Comparison of ENCODE assay signal across 23 cellular contexts in the genomic region with DNA sequence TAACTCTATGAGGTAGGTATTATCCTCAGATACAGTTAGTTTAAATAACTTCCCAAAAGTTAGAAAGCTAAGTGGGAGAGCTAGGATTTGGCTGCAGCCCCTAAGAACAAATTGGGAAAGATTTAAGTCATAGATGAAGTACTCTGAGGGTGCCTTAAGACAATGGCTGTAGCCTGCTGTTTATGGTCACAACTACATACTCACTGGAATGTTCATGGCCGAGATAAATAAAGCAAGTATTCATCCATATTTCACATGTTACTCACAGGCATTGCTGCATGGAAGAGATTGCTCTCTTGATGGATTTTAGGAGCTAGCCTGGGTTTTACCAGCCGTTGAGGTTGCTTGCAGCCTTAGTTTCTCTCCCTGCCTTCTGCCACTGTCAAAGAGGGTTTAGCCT.
DNase-seq lines count a peak whose midpoint lies in the region; ATAC-seq, FAIRE-seq and TF ChIP-seq lines count a peak whose summit lies in the region.
"Had no signal": no experiment of that assay in that cellular context is flagged by ENCODE, and none has a peak within 500 bp of the region (broad histone marks: within the 10 kb centered on the region; RNA-seq: fewer than 3 reads in every experiment).

No MANE protein-coding gene starts in this region.

- H3K9ac ChIP-seq in astrocyte (ENCODE audit: low read length) = peak overlapping the region; percentile 15
- no peak overlapping the region for H3K9ac ChIP-seq in neuronal stem cell (ENCODE audit: low read depth, low read length, poor library complexity)

- no peak overlapping the region for H2BK5ac ChIP-seq in neuronal stem cell (ENCODE audit: low read length)

- H3K36me3 Mint-ChIP-seq in astrocyte (ENCODE audit: low read depth, unreplicated experiment) = no peaks in the 10 kb centered on the region

- no peaks in the 10 kb centered on the region for H4K20me1 ChIP-seq in astrocyte (ENCODE audit: insufficient read depth, low read length)

- ATAC-seq in GM21786 (IDR thresholded peaks at IDR 0.05; ENCODE audit: unreplicated experiment) = no peak
- ATAC-seq: activated CD4-positive, CD25-positive, alpha-beta regulatory T cell treated with anti-CD3 and anti-CD28 coated beads, Interleukin-2, amount 50 U/mL, for 24 hours; stimulated activated naive B cell treated with anti-CD40 and anti-IgM and Interleukin-4, amounts not matched to agents 10 μg/mL and 1 μg/mL and 100 μg/mL, for 72 hours had no signal

- H3K27me3 ChIP-seq in astrocyte (ENCODE audit: insufficient read depth, low read length) = no peaks in the 10 kb centered on the region
- H3K27me3 ChIP-seq in neuronal stem cell (ENCODE audit: control insufficient read depth in 3 of 3, insufficient read depth in 3 of 3, low read depth in 1 of 3, low read length in 3 of 3) = no peaks in the 10 kb centered on the region
- H3K27me3 ChIP-seq: heart left ventricle had no signal

- no peaks in the 10 kb centered on the region for H3K79me1 ChIP-seq in neuronal stem cell (ENCODE audit: low read depth, low read length)

- H3K23ac ChIP-seq in neuronal stem cell (ENCODE audit: low read depth, low read length, poor library complexity) = no peak overlapping the region

- H2BK120ac ChIP-seq in neuronal stem cell (ENCODE audit: low read depth, low read length) = no peak overlapping the region

- H3K9me3 ChIP-seq in astrocyte (ENCODE audit: insufficient read depth, low read depth, low read length) (no peaks in the 10 kb centered on the region), neuronal stem cell (replicated peaks in 1 of 2; ENCODE audit: control insufficient read depth in 2 of 2, insufficient read depth in 1 of 2, low read depth in 1 of 2, low read length in 2 of 2) (no peaks in the 10 kb centered on the region)
- H3K9me3 ChIP-seq: heart left ventricle had no signal

- no peak overlapping the region for H3K4me3 Mint-ChIP-seq in astrocyte (ENCODE audit: unreplicated experiment)
- H3K4me3 Mint-ChIP-seq: CD4-positive, CD25-positive, alpha-beta regulatory T cell; endodermal cell; stimulated activated naive B cell treated with anti-CD40 and anti-IgM and Interleukin-4, amounts not matched to agents 10 μg/mL and 1 μg/mL and 100 μg/mL, for 72 hours had no signal

- H4K8ac ChIP-seq in neuronal stem cell (ENCODE audit: low read depth, low read length) = no peak overlapping the region

- FAIRE-seq in astrocyte (lab: Jason Lieb, UNC) = peak; percentile 62
- FAIRE-seq: bronchial epithelial cell, G401.6, kidney, small intestine, urothelium cell line had no signal

- H3K14ac ChIP-seq in neuronal stem cell (ENCODE audit: low read length) = no peak overlapping the region

- no peak overlapping the region for H2BK15ac ChIP-seq in neuronal stem cell (ENCODE audit: low read length)

- TF ChIP-seq CTCF in astrocyte (IDR thresholded peaks at IDR 0.05; ENCODE audit: insufficient read depth, low read depth, low read length) = no peak

- peaks cover 13% of the 10 kb centered on the region for H3K4me1 ChIP-seq in astrocyte (ENCODE audit: insufficient read depth, low read length)
- H3K4me1 ChIP-seq in neuronal stem cell (ENCODE audit: control insufficient read depth in 2 of 2, insufficient read depth in 1 of 2, low read depth in 1 of 2, low read length in 2 of 2) = no peaks in the 10 kb centered on the region

- H2BK12ac ChIP-seq in neuronal stem cell (ENCODE audit: low read length) = no peak overlapping the region

- H3K4me3 ChIP-seq in astrocyte (ENCODE audit: insufficient read depth, low read depth, low read length) = no peak overlapping the region
- no peak overlapping the region for H3K4me3 ChIP-seq in neuronal stem cell (ENCODE audit: low read length in 2 of 2)
- H3K4me3 ChIP-seq: heart left ventricle had no signal

- peaks cover 37% of the 10 kb centered on the region for H3K4me1 Mint-ChIP-seq in astrocyte (ENCODE audit: low read depth, unreplicated experiment)

- no peak overlapping the region for H2AK5ac ChIP-seq in neuronal stem cell (ENCODE audit: low read depth, low read length)

- no peak overlapping the region for H3K4ac ChIP-seq in neuronal stem cell (ENCODE audit: low read length)

- H3K27me3 Mint-ChIP-seq in astrocyte (ENCODE audit: low read depth, unreplicated experiment) = no peaks in the 10 kb centered on the region
- H3K27me3 Mint-ChIP-seq: CD4-positive, CD25-positive, alpha-beta regulatory T cell; stimulated activated naive B cell treated with anti-CD40 and anti-IgM and Interleukin-4, amounts not matched to agents 10 μg/mL and 1 μg/mL and 100 μg/mL, for 72 hours had no signal

- H3K27ac ChIP-seq in astrocyte (ENCODE audit: low read depth, low read length) = peak overlapping the region; percentile 33
- no peak overlapping the region for H3K27ac ChIP-seq in neuronal stem cell (replicated peaks; ENCODE audit: low read length)

- DNase-seq in HCEC 1CT (peak; percentile 89), astrocyte (ENCODE audit: low read depth) (peak; percentile 94), iris pigment epithelial cell (ENCODE audit: low read depth) (peak; percentile 86), NCI-H2029 treated with DMSO at 0.1 percent for 48 hours (lab: John Stamatoyannopoulos, UW) (no peak), NCI-H1105 (lab: John Stamatoyannopoulos, UW) (no peak), neuronal stem cell (ENCODE audit: low spot score) (no peak)
- DNase-seq: activated naive CD4-positive, alpha-beta T cell; CD4-positive, CD25-positive, alpha-beta regulatory T cell; endodermal cell; heart left ventricle; kidney; midbrain; NCI-H2029; NCI-H524 treated with DMSO at 0.1 percent for 48 hours; nucleus accumbens; small intestine; stimulated activated naive B cell treated with anti-CD40 and anti-IgM and Interleukin-4, amounts not matched to agents 10 μg/mL and 1 μg/mL and 100 μg/mL, for 72 hours; T-helper 1 cell had no signal

- H3K9me3 Mint-ChIP-seq in astrocyte (ENCODE audit: unreplicated experiment) = no peaks in the 10 kb centered on the region
- H3K9me3 Mint-ChIP-seq: CD4-positive, CD25-positive, alpha-beta regulatory T cell; endodermal cell; stimulated activated naive B cell treated with anti-CD40 and anti-IgM and Interleukin-4, amounts not matched to agents 10 μg/mL and 1 μg/mL and 100 μg/mL, for 72 hours had no signal

- no peaks in the 10 kb centered on the region for H3K79me2 ChIP-seq in astrocyte (ENCODE audit: insufficient read depth, low read length)

- H3K27ac Mint-ChIP-seq in astrocyte (ENCODE audit: unreplicated experiment) = peak overlapping the region; percentile 42
- H3K27ac Mint-ChIP-seq: endodermal cell; stimulated activated naive B cell treated with anti-CD40 and anti-IgM and Interleukin-4, amounts not matched to agents 10 μg/mL and 1 μg/mL and 100 μg/mL, for 72 hours had no signal

- H3K18ac ChIP-seq in neuronal stem cell (ENCODE audit: low read length) = no peak overlapping the region

- WGBS in neuronal stem cell (ENCODE audit: extremely low coverage in 2 of 2, insufficient read length in 2 of 2, insufficient replicate concordance in 1 of 2), 2 donors = no CpG with 5 or more reads among the region's 2 CpGs

- peak overlapping the region; percentile 2 for H3K4me2 ChIP-seq in astrocyte (ENCODE audit: low read length)
- H3K4me2 ChIP-seq in neuronal stem cell (ENCODE audit: insufficient read depth, low read length, poor library complexity, severe bottlenecking) = no peak overlapping the region

- H2AFZ ChIP-seq in astrocyte (ENCODE audit: low read depth, low read length) = no peak overlapping the region
- H2AFZ ChIP-seq in neuronal stem cell (ENCODE audit: low read length) = no peak overlapping the region

- no peak overlapping the region for H4K91ac ChIP-seq in neuronal stem cell (ENCODE audit: low read depth, low read length, poor library complexity)

- H3K36me3 ChIP-seq in astrocyte (ENCODE audit: insufficient read depth, low read length) (no peaks in the 10 kb centered on the region), neuronal stem cell (replicated peaks in 1 of 2; ENCODE audit: control insufficient read depth in 2 of 2, insufficient read depth in 2 of 2, low read length in 2 of 2) (no peaks in the 10 kb centered on the region)
- H3K36me3 ChIP-seq: heart left ventricle had no signal

Comparison
In these comparisons a context has a peak if more than half of its experiments do, and no peak if none do; other contexts are left out.
1. DNase-seq: peak in HCEC 1CT (single experiment), astrocyte (single experiment) and iris pigment epithelial cell (single experiment); none in NCI-H2029 treated with DMSO at 0.1 percent for 48 hours (single experiment), NCI-H1105 (single experiment) and neuronal stem cell (single experiment).